ENCODE assay signal across 8 cellular contexts in genomic region chr17:1228752-1229353, GRCh38. TPM values are rescaled to one million over a fixed set of nuclear protein-coding genes. Genes with fewer than 3 reads are reported as not detected.
DNase-seq lines count a peak whose midpoint lies in the region; ATAC-seq and TF ChIP-seq lines count a peak whose summit lies in the region.

No MANE protein-coding gene starts in this region.

- peaks cover 0 to 3% (median 2%) of the 10 kb centered on the region in 3 donors for H3K36me3 Mint-ChIP-seq in naive thymus-derived CD8-positive, alpha-beta T cell
- peaks cover 1% of the 10 kb centered on the region for H3K36me3 Mint-ChIP-seq in activated T-helper 1 cell treated with anti-CD3 and anti-CD28 coated beads, Interleukin-12 subunit alpha, Interleukin-12 subunit beta, Interleukin-2, Interleukin-4 antibody, amounts not matched to agents 30 ng/mL and 10 ng/mL and 1 ng/mL, durations not matched to agents 14 hours and 24 hours and 36 hours (ENCODE audit: low read depth)

- no peak overlapping the region for H3K27ac Mint-ChIP-seq in naive thymus-derived CD8-positive, alpha-beta T cell
- H3K27ac Mint-ChIP-seq in activated T-helper 1 cell treated with anti-CD3 and anti-CD28 coated beads, Interleukin-12 subunit alpha, Interleukin-12 subunit beta, Interleukin-2, Interleukin-4 antibody, amounts not matched to agents 30 ng/mL and 10 ng/mL and 1 ng/mL, durations not matched to agents 14 hours and 24 hours and 36 hours, result no peak overlapping the region

- no peak for TF ChIP-seq CTCF in GM10248 (IDR thresholded peaks at IDR 0.05; ENCODE audit: control extremely low read depth, extremely low read depth, low read depth, missing control alignments)

- H3K9me3 Mint-ChIP-seq in naive thymus-derived CD8-positive, alpha-beta T cell, result peaks cover 0 to 2% (median 0%) of the 10 kb centered on the region in 9 donors
- H3K9me3 Mint-ChIP-seq in activated T-helper 1 cell treated with anti-CD3 and anti-CD28 coated beads, Interleukin-12 subunit alpha, Interleukin-12 subunit beta, Interleukin-2, Interleukin-4 antibody, amounts not matched to agents 30 ng/mL and 10 ng/mL and 1 ng/mL, durations not matched to agents 14 hours and 24 hours and 36 hours, result no peaks in the 10 kb centered on the region

- ATAC-seq in HG02571 (IDR thresholded peaks at IDR 0.05; ENCODE audit: unreplicated experiment), result peak; percentile 16
- ATAC-seq in naive thymus-derived CD8-positive, alpha-beta T cell, result peak; percentile 23 to 41
- no peak for ATAC-seq in GM18870 (IDR thresholded peaks at IDR 0.05; ENCODE audit: unreplicated experiment)
- no peak for ATAC-seq in HG02610 (IDR thresholded peaks at IDR 0.05; ENCODE audit: unreplicated experiment)

- CTCF ChIA-PET in GM10248 (lab: Yijun Ruan, JAX), result interaction anchor here (1.0 to 3.2 kb wide), 14 partner anchors 10 to 118 kb away, joined by 3 to 14 read pairs (median 5); no protein-coding TSS in a partner anchor

- DNase-seq in GM10248 (ENCODE audit: extremely low spot score) (peak; percentile 46), LoVo (ENCODE audit: low spot score) (no peak)
- peak; percentile 17 for DNase-seq in activated CD8-positive, alpha-beta memory T cell treated with anti-CD3 and anti-CD28 coated beads, Interleukin-2, amount 50 U/mL, for 4 hours
- DNase-seq in naive thymus-derived CD8-positive, alpha-beta T cell, result peak in 3 of 10 donors; percentile 8 to 10 (median 10)
- DNase-seq in activated T-helper 1 cell treated with anti-CD3 and anti-CD28 coated beads, Interleukin-12 subunit alpha, Interleukin-12 subunit beta, Interleukin-2, Interleukin-4 antibody, amounts not matched to agents 30 ng/mL and 10 ng/mL and 1 ng/mL, durations not matched to agents 14 hours and 24 hours and 36 hours (ENCODE audit: low spot score), result no peak

- peak overlapping the region in 1 of 10 donors; percentile 89 for H3K4me3 Mint-ChIP-seq in naive thymus-derived CD8-positive, alpha-beta T cell
- no peak overlapping the region for H3K4me3 Mint-ChIP-seq in activated T-helper 1 cell treated with anti-CD3 and anti-CD28 coated beads, Interleukin-12 subunit alpha, Interleukin-12 subunit beta, Interleukin-2, Interleukin-4 antibody, amounts not matched to agents 30 ng/mL and 10 ng/mL and 1 ng/mL, durations not matched to agents 14 hours and 24 hours and 36 hours

- peaks cover 20 to 55% (median 42%) of the 10 kb centered on the region in 5 donors for H3K27me3 Mint-ChIP-seq in naive thymus-derived CD8-positive, alpha-beta T cell
- peaks cover 51% of the 10 kb centered on the region for H3K27me3 Mint-ChIP-seq in activated T-helper 1 cell treated with anti-CD3 and anti-CD28 coated beads, Interleukin-12 subunit alpha, Interleukin-12 subunit beta, Interleukin-2, Interleukin-4 antibody, amounts not matched to agents 30 ng/mL and 10 ng/mL and 1 ng/mL, durations not matched to agents 14 hours and 24 hours and 36 hours (ENCODE audit: insufficient read depth)

- intact Hi-C loops in activated T-helper 1 cell treated with anti-CD3 and anti-CD28 coated beads, Interleukin-12 subunit alpha, Interleukin-12 subunit beta, Interleukin-2, Interleukin-4 antibody, amounts not matched to agents 30 ng/mL and 10 ng/mL and 1 ng/mL, durations not matched to agents 14 hours and 24 hours and 36 hours (cut with micrococcal nuclease), result no loop called here

- peaks cover 7 to 25% (median 15%) of the 10 kb centered on the region in 4 donors for H3K4me1 Mint-ChIP-seq in naive thymus-derived CD8-positive, alpha-beta T cell
- H3K4me1 Mint-ChIP-seq in activated T-helper 1 cell treated with anti-CD3 and anti-CD28 coated beads, Interleukin-12 subunit alpha, Interleukin-12 subunit beta, Interleukin-2, Interleukin-4 antibody, amounts not matched to agents 30 ng/mL and 10 ng/mL and 1 ng/mL, durations not matched to agents 14 hours and 24 hours and 36 hours (ENCODE audit: low read depth), result peaks cover 12% of the 10 kb centered on the region

- POLR2A ChIA-PET in GM10248 (lab: Yijun Ruan, JAX), result interaction anchor here (1.3 kb wide), 1 partner anchor 31 kb away, joined by 8 read pairs; no protein-coding TSS in a partner anchor
- POLR2A ChIA-PET in naive thymus-derived CD8-positive, alpha-beta T cell (lab: Charles Lee), result interaction anchor here (0.6 to 1.6 kb wide), 3 partner anchors 12 to 114 kb away, joined by 3 to 8 read pairs (median 7); no protein-coding TSS in a partner anchor

RNA-seq across cellular contexts. Expression of gene BHLHA9, which starts 41.4 kb away (rescaled TPM):
- total RNA-seq in naive thymus-derived CD8-positive, alpha-beta T cell, result not detected
- polyA plus RNA-seq in naive thymus-derived CD8-positive, alpha-beta T cell, result not detected
- not detected in 2 replicates for total RNA-seq in activated T-helper 1 cell treated with anti-CD3 and anti-CD28 coated beads, Interleukin-12 subunit alpha, Interleukin-12 subunit beta, Interleukin-2, Interleukin-4 antibody, amounts not matched to agents 30 ng/mL and 10 ng/mL and 1 ng/mL, durations not matched to agents 14 hours and 24 hours and 36 hours

RNA-seq across cellular contexts. Expression of gene ABR, which starts 49.1 kb away (rescaled TPM):
- 100 to 1,000 TPM; 118 to 120 TPM for total RNA-seq in naive thymus-derived CD8-positive, alpha-beta T cell
- 10 to 100 TPM in 1 of 3 donors, 1 to 10 TPM in 2; 8.6 to 13.0 (median 8.7) TPM for polyA plus RNA-seq in naive thymus-derived CD8-positive, alpha-beta T cell
- 58.4 and 66.7 TPM in 2 replicates for total RNA-seq in activated T-helper 1 cell treated with anti-CD3 and anti-CD28 coated beads, Interleukin-12 subunit alpha, Interleukin-12 subunit beta, Interleukin-2, Interleukin-4 antibody, amounts not matched to agents 30 ng/mL and 10 ng/mL and 1 ng/mL, durations not matched to agents 14 hours and 24 hours and 36 hours

RNA-seq across cellular contexts. Expression of gene TRARG1, which starts 50.6 kb away (rescaled TPM):
- total RNA-seq in naive thymus-derived CD8-positive, alpha-beta T cell, result not detected
- polyA plus RNA-seq in naive thymus-derived CD8-positive, alpha-beta T cell, result under 1 TPM in 1 of 3 donors, not detected in 2; 0.14 TPM
- total RNA-seq in activated T-helper 1 cell treated with anti-CD3 and anti-CD28 coated beads, Interleukin-12 subunit alpha, Interleukin-12 subunit beta, Interleukin-2, Interleukin-4 antibody, amounts not matched to agents 30 ng/mL and 10 ng/mL and 1 ng/mL, durations not matched to agents 14 hours and 24 hours and 36 hours, result 0.05 and 0.08 TPM in 2 replicates

Comparison
In these comparisons a context has a peak if more than half of its experiments do, and no peak if none do; other contexts are left out.
1. DNase-seq: peak in GM10248 (single experiment) and activated CD8-positive, alpha-beta memory T cell treated with anti-CD3 and anti-CD28 coated beads, Interleukin-2, amount 50 U/mL, for 4 hours (single experiment); none in LoVo (single experiment) and activated T-helper 1 cell treated with anti-CD3 and anti-CD28 coated beads, Interleukin-12 subunit alpha, Interleukin-12 subunit beta, Interleukin-2, Interleukin-4 antibody, amounts not matched to agents 30 ng/mL and 10 ng/mL and 1 ng/mL, durations not matched to agents 14 hours and 24 hours and 36 hours (single experiment).
2. ATAC-seq: peak in HG02571 (single experiment) and naive thymus-derived CD8-positive, alpha-beta T cell (2 of 2); none in GM18870 (single experiment) and HG02610 (single experiment).